ENCODE assay signal across 8 cellular contexts in genomic region chr2:5696741-5697521, GRCh38. TPM values are rescaled to one million over a fixed set of nuclear protein-coding genes. Genes with fewer than 3 reads are reported as not detected.
DNase-seq lines count a peak whose midpoint lies in the region; ATAC-seq, FAIRE-seq and TF ChIP-seq lines count a peak whose summit lies in the region.

No MANE protein-coding gene starts in this region.

- H3F3A ChIP-seq in SK-N-SH (replicated peaks; ENCODE audit: insufficient read depth), result peaks cover 6% of the 10 kb centered on the region

- no peak for TF ChIP-seq CTCF in activated CD8-positive, alpha-beta T cell treated with anti-CD3 and anti-CD28 coated beads for 36 hours (IDR thresholded peaks at IDR 0.05)
- no peak for TF ChIP-seq CTCF in SK-N-SH (IDR thresholded peaks at IDR 0.05)
- TF ChIP-seq CTCF in upper lobe of left lung (IDR thresholded peaks at IDR 0.05), result no peak
- no peak for TF ChIP-seq CTCF in HepG2 (CRISPR knock-in tag; IDR thresholded peaks at IDR 0.05)

- POLR2A ChIA-PET in activated CD8-positive, alpha-beta T cell treated with anti-CD3 and anti-CD28 coated beads, Interleukin-2, amount 10 ng/mL, durations not matched to agents 7 days and 5 days (lab: Charles Lee), result no interaction called here
- POLR2A ChIA-PET in activated CD8-positive, alpha-beta T cell treated with anti-CD3 and anti-CD28 coated beads for 36 hours (lab: Charles Lee), result no interaction called here
- POLR2A ChIA-PET in SK-N-SH (lab: Yijun Ruan, JAX), result interaction anchor here (1.2 to 2.2 kb wide), 5 partner anchors 217 to 827 kb away, joined by 3 to 7 read pairs (median 3); no protein-coding TSS in a partner anchor
- POLR2A ChIA-PET in HepG2 (lab: Yijun Ruan, JAX), result no interaction called here

- H3K4me1 Mint-ChIP-seq in activated CD8-positive, alpha-beta T cell treated with anti-CD3 and anti-CD28 coated beads, Interleukin-2, amount 10 ng/mL, durations not matched to agents 7 days and 5 days (ENCODE audit: low read depth), result peaks cover 7% of the 10 kb centered on the region
- peaks cover 8% of the 10 kb centered on the region for H3K4me1 Mint-ChIP-seq in activated CD8-positive, alpha-beta T cell treated with anti-CD3 and anti-CD28 coated beads for 36 hours (ENCODE audit: low read depth)

- TF ChIP-seq POLR2A in upper lobe of left lung (IDR thresholded peaks at IDR 0.05) (no peak), HepG2 (IDR thresholded peaks at IDR 0.05; ENCODE audit: insufficient read depth in 1 of 2, low read depth in 2 of 2, low read length in 2 of 2) (no peak)

- no peak for ATAC-seq in activated CD8-positive, alpha-beta T cell treated with anti-CD3 and anti-CD28 coated beads, Interleukin-2, amount 10 ng/mL, durations not matched to agents 7 days and 5 days
- ATAC-seq in activated CD8-positive, alpha-beta T cell treated with anti-CD3 and anti-CD28 coated beads for 36 hours, result no peak
- peak in 1 of 2 donors; percentile 47 for ATAC-seq in upper lobe of left lung (ENCODE audit: low FRiP score in 2 of 2)
- ATAC-seq in left colon, result no peak
- ATAC-seq in HepG2, result no peak; the same call in 2 of the 3 replicates
- no peak for ATAC-seq in HG02623 (IDR thresholded peaks at IDR 0.05; ENCODE audit: unreplicated experiment)

- H3K4me3 ChIP-seq in SK-N-SH (ENCODE audit: low read depth in 2 of 2, low read length in 1 of 2) (peak overlapping the region; percentile 91 to 95), iPS-20b (ENCODE audit: low read length) (peak overlapping the region; percentile 98), upper lobe of left lung (peak overlapping the region in 3 of 4 donors; percentile 3 to 41 (median 41)), HepG2 (replicated peaks in 1 of 3; ENCODE audit: insufficient read depth in 1 of 3, low read depth in 2 of 3, low read length in 3 of 3) (no peak overlapping the region)

- in situ Hi-C loops in HepG2 (cut with HindIII; ENCODE audit: extremely low pct_ligation_motif_present, low pct_unique_long_range_greater_than_20kb), result no loop called here

- intact Hi-C loops in activated CD8-positive, alpha-beta T cell treated with anti-CD3 and anti-CD28 coated beads for 36 hours (cut with micrococcal nuclease), result no loop called here
- intact Hi-C loops in left colon (cut with DNase I, micrococcal nuclease) (no loop called here), HepG2 (cut with micrococcal nuclease; ENCODE audit: unreplicated experiment) (no loop called here)

- H3K27me3 Mint-ChIP-seq in activated CD8-positive, alpha-beta T cell treated with anti-CD3 and anti-CD28 coated beads, Interleukin-2, amount 10 ng/mL, durations not matched to agents 7 days and 5 days (ENCODE audit: low read depth), result peaks cover 40% of the 10 kb centered on the region
- H3K27me3 Mint-ChIP-seq in activated CD8-positive, alpha-beta T cell treated with anti-CD3 and anti-CD28 coated beads for 36 hours, result peaks cover 54% of the 10 kb centered on the region

- H3K4me1 ChIP-seq in SK-N-SH (ENCODE audit: control insufficient read depth in 1 of 2, insufficient read depth in 2 of 2, low read depth in 1 of 2, low read length in 1 of 2) (peaks cover 0 to 19% of the 10 kb centered on the region in 2 experiments; a peak in 3 of 4 replicates), iPS-20b (ENCODE audit: insufficient read depth, low read length) (peaks cover 28% of the 10 kb centered on the region; the same call in 1 of the 2 replicates), upper lobe of left lung (peaks cover 33 to 39% (median 33%) of the 10 kb centered on the region in 4 donors), HepG2 (ENCODE audit: insufficient read depth, low read length) (no peaks in the 10 kb centered on the region)

- H3K9me3 Mint-ChIP-seq in activated CD8-positive, alpha-beta T cell treated with anti-CD3 and anti-CD28 coated beads, Interleukin-2, amount 10 ng/mL, durations not matched to agents 7 days and 5 days (ENCODE audit: insufficient read depth), result peaks cover 11% of the 10 kb centered on the region
- no peaks in the 10 kb centered on the region for H3K9me3 Mint-ChIP-seq in activated CD8-positive, alpha-beta T cell treated with anti-CD3 and anti-CD28 coated beads for 36 hours

- H3K4me2 ChIP-seq in SK-N-SH (peak overlapping the region; percentile 89), HepG2 (ENCODE audit: low read depth, low read length) (no peak overlapping the region)

- H3K9me3 ChIP-seq in SK-N-SH, result no peaks in the 10 kb centered on the region
- H3K9me3 ChIP-seq in iPS-20b (ENCODE audit: insufficient read depth, low read depth, low read length), result no peaks in the 10 kb centered on the region
- no peaks in the 10 kb centered on the region for H3K9me3 ChIP-seq in upper lobe of left lung
- no peaks in the 10 kb centered on the region for H3K9me3 ChIP-seq in HepG2 (ENCODE audit: low read length)

- H3K27ac Mint-ChIP-seq in activated CD8-positive, alpha-beta T cell treated with anti-CD3 and anti-CD28 coated beads, Interleukin-2, amount 10 ng/mL, durations not matched to agents 7 days and 5 days, result no peak overlapping the region
- H3K27ac Mint-ChIP-seq in activated CD8-positive, alpha-beta T cell treated with anti-CD3 and anti-CD28 coated beads for 36 hours, result no peak overlapping the region

- H2AFZ ChIP-seq in SK-N-SH (ENCODE audit: low read depth) (peak overlapping the region; percentile 68), HepG2 (ENCODE audit: low read length) (no peak overlapping the region)

- H4K20me1 ChIP-seq in SK-N-SH (ENCODE audit: insufficient read depth) (peaks cover 34% of the 10 kb centered on the region), HepG2 (ENCODE audit: insufficient read depth, low read length) (no peaks in the 10 kb centered on the region)

- no peaks in the 10 kb centered on the region for H3K9me2 ChIP-seq in SK-N-SH

- BruUV-seq in HepG2 (replicated peaks; lab: Mats Ljungman, UMichigan), result no TSS peak

- H3K4me3 Mint-ChIP-seq in activated CD8-positive, alpha-beta T cell treated with anti-CD3 and anti-CD28 coated beads, Interleukin-2, amount 10 ng/mL, durations not matched to agents 7 days and 5 days, result peak overlapping the region; percentile 25
- H3K4me3 Mint-ChIP-seq in activated CD8-positive, alpha-beta T cell treated with anti-CD3 and anti-CD28 coated beads for 36 hours, result no peak overlapping the region

- peak overlapping the region; percentile 81 for H3K9ac ChIP-seq in SK-N-SH
- H3K9ac ChIP-seq in iPS-20b (ENCODE audit: low read depth, low read length), result peak overlapping the region; percentile 72; the same call in 1 of the 2 replicates
- H3K9ac ChIP-seq in HepG2 (ENCODE audit: insufficient read depth, low read depth, low read length), result no peak overlapping the region

- H3K36me3 ChIP-seq in SK-N-SH (replicated peaks in 1 of 2; ENCODE audit: control insufficient read depth in 1 of 2, insufficient read depth in 2 of 2, low read length in 1 of 2) (peaks cover 14 to 20% of the 10 kb centered on the region in 2 experiments), iPS-20b (ENCODE audit: insufficient read depth, low read depth, low read length) (peaks cover 23% of the 10 kb centered on the region), upper lobe of left lung (no peaks in the 10 kb centered on the region), HepG2 (replicated peaks in 1 of 2; ENCODE audit: control insufficient read depth in 1 of 2, insufficient read depth in 2 of 2, low read length in 2 of 2) (no peaks in the 10 kb centered on the region)

- peaks cover 89% of the 10 kb centered on the region for H3K79me2 ChIP-seq in SK-N-SH (ENCODE audit: insufficient read depth)
- no peaks in the 10 kb centered on the region for H3K79me2 ChIP-seq in HepG2 (ENCODE audit: insufficient read depth, low read length)

- WGBS in SK-N-SH (ENCODE audit: low lambda C conversion rate), result 3% methylated on average over 47 of the region's 75 CpGs
- WGBS in upper lobe of left lung, 2 donors, result 12 to 19% methylated on average over 30 to 55 of the region's 75 CpGs
- 56% methylated on average over 56 of the region's 75 CpGs for whole genome bisulfite sequencing in HepG2 (ENCODE audit: low lambda C conversion rate)

- no peak for DNase-seq in activated CD8-positive, alpha-beta T cell treated with anti-CD3 and anti-CD28 coated beads, Interleukin-2, amount 10 ng/mL, durations not matched to agents 7 days and 5 days
- no peak for DNase-seq in activated CD8-positive, alpha-beta T cell treated with anti-CD3 and anti-CD28 coated beads for 36 hours
- DNase-seq in SK-N-SH (peak; percentile 91), upper lobe of left lung (peak in 1 of 2 donors; percentile 85), left colon (no peak), HepG2 (ENCODE audit: low spot score) (no peak)

- TF ChIP-seq EP300 in SK-N-SH (IDR thresholded peaks at IDR 0.05; ENCODE audit: borderline replicate concordance in 1 of 2, low read depth in 1 of 2, low read length in 1 of 2) (no peak; a peak in 2 of 4 replicates), upper lobe of left lung (IDR thresholded peaks at IDR 0.05) (no peak), HepG2 (IDR thresholded peaks at IDR 0.05; ENCODE audit: low read depth in 2 of 2, low read length in 2 of 2) (no peak), HepG2 (CRISPR knock-in tag; IDR thresholded peaks at IDR 0.05; ENCODE audit: borderline replicate concordance) (no peak)

- H3K36me3 Mint-ChIP-seq in activated CD8-positive, alpha-beta T cell treated with anti-CD3 and anti-CD28 coated beads, Interleukin-2, amount 10 ng/mL, durations not matched to agents 7 days and 5 days (ENCODE audit: low read depth), result peaks cover 8% of the 10 kb centered on the region
- H3K36me3 Mint-ChIP-seq in activated CD8-positive, alpha-beta T cell treated with anti-CD3 and anti-CD28 coated beads for 36 hours (ENCODE audit: low read depth), result peaks cover 1% of the 10 kb centered on the region

- FAIRE-seq in HepG2 (lab: Jason Lieb, UNC), result no peak

- CTCF ChIA-PET in activated CD8-positive, alpha-beta T cell treated with anti-CD3 and anti-CD28 coated beads, Interleukin-2, amount 10 ng/mL, durations not matched to agents 7 days and 5 days (lab: Charles Lee), result no interaction called here
- CTCF ChIA-PET in activated CD8-positive, alpha-beta T cell treated with anti-CD3 and anti-CD28 coated beads for 36 hours (lab: Charles Lee), result no interaction called here
- CTCF ChIA-PET in SK-N-SH (lab: Yijun Ruan, JAX) (interaction anchor here (0.6 to 2.3 kb wide), 10 partner anchors 18 to 1076 kb away, joined by 3 to 8 read pairs (median 3); no protein-coding TSS in a partner anchor), HepG2 (lab: Yijun Ruan, JAX; ENCODE audit: low intra/inter-chr PET ratio, low total read pairs) (no interaction called here)

- H3K27ac ChIP-seq in SK-N-SH (ENCODE audit: low read depth in 2 of 2, low read length in 1 of 2) (peak overlapping the region; percentile 80 to 97), iPS-20b (ENCODE audit: low read length) (no peak overlapping the region), upper lobe of left lung (no peak overlapping the region), HepG2 (ENCODE audit: extremely low read length, insufficient read depth, low read length) (no peak overlapping the region)

- H3K27me3 ChIP-seq in SK-N-SH (ENCODE audit: insufficient read depth), result no peaks in the 10 kb centered on the region
- no peaks in the 10 kb centered on the region for H3K27me3 ChIP-seq in iPS-20b (ENCODE audit: insufficient read depth, low read length)
- peaks cover 4 to 44% (median 25%) of the 10 kb centered on the region in 4 donors for H3K27me3 ChIP-seq in upper lobe of left lung
- peaks cover 0 to 14% of the 10 kb centered on the region in 2 experiments; a peak in 2 of 5 replicates for H3K27me3 ChIP-seq in HepG2 (ENCODE audit: control insufficient read depth in 1 of 2, insufficient read depth in 2 of 2, low read length in 2 of 2)

- no peak for TF ChIP-seq RAD21 in SK-N-SH (IDR thresholded peaks at IDR 0.05; ENCODE audit: low read length)
- no peak for TF ChIP-seq RAD21 in HepG2 (CRISPR knock-in tag; IDR thresholded peaks at IDR 0.05)

RNA-seq across cellular contexts. Expression of gene SOX11, which starts 4.7 kb away (rescaled TPM):
- not detected for total RNA-seq in activated CD8-positive, alpha-beta T cell treated with anti-CD3 and anti-CD28 coated beads, Interleukin-2, amount 10 ng/mL, durations not matched to agents 7 days and 5 days
- total RNA-seq in activated CD8-positive, alpha-beta T cell treated with anti-CD3 and anti-CD28 coated beads for 36 hours, result not detected
- 2.9 and 3.4 TPM in 2 replicates for polyA plus RNA-seq in SK-N-SH (2012; rRNA removed)
- polyA plus RNA-seq in SK-N-SH (2012; cell fraction: cytosol; rRNA removed), result 2.1 TPM in 2 replicates
- polyA plus RNA-seq in SK-N-SH (2012; cell fraction: nucleus; rRNA removed), result 5.6 and 6.5 TPM in 2 replicates
- total RNA-seq in upper lobe of left lung, result under 1 TPM in 2 of 6 donors, not detected in 4; 0.06 to 0.13 TPM
- under 1 TPM in 1 of 2 donors, not detected in 1; 0.78 TPM for total RNA-seq in left colon
- total RNA-seq in HepG2 (2016; rRNA removed; fragmentation: Illumina TruSeq; extraction: Trizol), result not detected in 2 replicates
- not detected in 2 replicates for total RNA-seq in HepG2 (2016; cell fraction: cytosol; rRNA removed; fragmentation: Illumina TruSeq; extraction: Trizol; ENCODE audit: low read depth)
- total RNA-seq in HepG2 (2016; cell fraction: insoluble cytoplasmic fraction; rRNA removed; fragmentation: Illumina TruSeq; extraction: Trizol), result not detected in 2 replicates
- not detected in 2 replicates for total RNA-seq in HepG2 (2016; cell fraction: membrane; rRNA removed; fragmentation: Illumina TruSeq; extraction: Trizol)
- not detected in 2 replicates for total RNA-seq in HepG2 (2016; cell fraction: nucleus; rRNA removed; fragmentation: Illumina TruSeq; extraction: Trizol)
- not detected in 2 replicates for polyA plus RNA-seq in HepG2 (2011; rRNA removed)
- not detected in 2 replicates for polyA plus RNA-seq in HepG2 (2011; cell fraction: cytosol; rRNA removed)
- polyA plus RNA-seq in HepG2 (2011; cell fraction: nucleus; rRNA removed), result not detected in 2 replicates
- polyA plus RNA-seq in HepG2 (2012), result not detected in 2 replicates
- not detected in 2 replicates for polyA plus RNA-seq in HepG2 (2016; cell fraction: cytosol; fragmentation: Illumina TruSeq; extraction: Trizol; ENCODE audit: low read depth)
- polyA plus RNA-seq in HepG2 (2016; cell fraction: insoluble cytoplasmic fraction; fragmentation: Illumina TruSeq; extraction: Trizol; ENCODE audit: low read depth), result not detected in 2 replicates
- not detected in 2 replicates for polyA plus RNA-seq in HepG2 (2016; cell fraction: membrane; fragmentation: Illumina TruSeq; extraction: Trizol; ENCODE audit: low read depth)
- not detected in 2 replicates for polyA plus RNA-seq in HepG2 (2016; cell fraction: nucleus; fragmentation: Illumina TruSeq; extraction: Trizol; ENCODE audit: insufficient read depth, low read depth)
- polyA minus RNA-seq in HepG2 (2011; rRNA and poly(A)+ RNA removed; ENCODE audit: low replicate concordance), result not detected in 2 replicates
- polyA minus RNA-seq in HepG2 (2011; cell fraction: cytosol; rRNA and poly(A)+ RNA removed), result not detected in 2 replicates
- not detected in 2 replicates for polyA minus RNA-seq in HepG2 (2011; cell fraction: nucleus; rRNA and poly(A)+ RNA removed)

Comparison
In these comparisons a context has a peak if more than half of its experiments do, and no peak if none do; other contexts are left out.
1. H3K27ac ChIP-seq: peak in SK-N-SH (2 of 2); none in iPS-20b (single experiment), upper lobe of left lung (0 of 4) and HepG2 (single experiment).
2. H3K4me3 ChIP-seq: peak in SK-N-SH (2 of 2), iPS-20b (single experiment) and upper lobe of left lung (3 of 4); none in HepG2 (0 of 3).